ENCODE assay signal across 8 cellular contexts in genomic region chr13:52809310-52809769, GRCh38. TPM values are rescaled to one million over a fixed set of nuclear protein-coding genes. Genes with fewer than 3 reads are reported as not detected.
A peak's percentile ranks its signal among the peaks of the same experiment; 100 is the strongest.
DNase-seq lines count a peak whose midpoint lies in the region; TF ChIP-seq lines count a peak whose summit lies in the region.

No MANE protein-coding gene starts in this region.

- H3K9me3 ChIP-seq in MG63: no peaks in the 10 kb centered on the region

- in situ Hi-C loops in astrocyte of the spinal cord (cut with HindIII; ENCODE audit: low sequenced_read_pairs): no loop called here

- H3K36me3 ChIP-seq in MG63: no peaks in the 10 kb centered on the region

- TF ChIP-seq CTCF in astrocyte of the spinal cord (IDR thresholded peaks at IDR 0.05; ENCODE audit: low read depth, low read length): peak; percentile 34

- peak; percentile 49 for DNase-seq in NCI-H2227 (lab: John Stamatoyannopoulos, UW; ENCODE audit: unreplicated experiment)
- no peak for DNase-seq in NCI-H2227 treated with DMSO at 0.1 percent for 48 hours (lab: John Stamatoyannopoulos, UW)
- DNase-seq in HCEC 1CT: peak; percentile 27
- peak; percentile 53 for DNase-seq in MG63
- peak; percentile 75 for DNase-seq in SHP77 treated with DMSO at 0.1 percent for 48 hours (lab: John Stamatoyannopoulos, UW)
- peak; percentile 20 for DNase-seq in astrocyte of the spinal cord (ENCODE audit: low read depth, low spot score)
- peak; percentile 76 for DNase-seq in iris pigment epithelial cell (ENCODE audit: low read depth)
- peak; percentile 37 to 38 for DNase-seq in stimulated activated CD4-positive, alpha-beta T cell treated with anti-CD3 and anti-CD28 coated beads, Interleukin-4, amount 100 ng/mL, for 48 hours (ENCODE audit: low read depth in 2 of 2)

- H3K27me3 ChIP-seq in MG63: peaks cover 3% of the 10 kb centered on the region; the same call in 1 of the 2 replicates

- H3K4me3 ChIP-seq in MG63 (no peak overlapping the region), astrocyte of the spinal cord (ENCODE audit: low read depth, low read length) (no peak overlapping the region)

RNA-seq across cellular contexts. Expression of gene PCDH8, which starts 39.1 kb away (rescaled TPM):
- total RNA-seq in MG63 (2014; rRNA removed; shearing (Covaris generic); ENCODE audit: low replicate concordance): not detected in 2 replicates
